25 cellular contexts compared by ENCODE assay signal in genomic region chr11:30830666-30831065, GRCh38.
"Had no signal": no experiment of that assay in that cellular context is flagged by ENCODE, and none has a peak within 500 bp of the region (broad histone marks: within the 10 kb centered on the region; RNA-seq: fewer than 3 reads in every experiment).

No MANE protein-coding gene starts in this region.

- H3K27ac ChIP-seq: brain microvascular endothelial cell, SK-N-MC, WERI-Rb-1 had no signal

- ATAC-seq: activated CD8-positive, alpha-beta memory T cell treated with anti-CD3 and anti-CD28 coated beads, Interleukin-2, amount 10 ng/mL, durations not matched to agents 7 days and 5 days; activated naive CD8-positive, alpha-beta T cell treated with anti-CD3 and anti-CD28 coated beads, Interleukin-2, amount 50 U/mL, for 24 hours; PC-3 had no signal

- DNase-seq: activated CD4-positive, alpha-beta memory T cell treated with anti-CD3 and anti-CD28 coated beads, Interleukin-2, amount 10 ng/mL, durations not matched to agents 7 days and 5 days; activated CD4-positive, alpha-beta T cell treated with anti-CD3 and anti-CD28 coated beads for 1 hour; activated CD4-positive, alpha-beta T cell treated with anti-CD3 and anti-CD28 coated beads for 48 hours; activated CD4-positive, CD25-positive, alpha-beta regulatory T cell; activated CD8-positive, alpha-beta memory T cell treated with anti-CD3 and anti-CD28 coated beads for 24 hours; activated CD8-positive, alpha-beta memory T cell treated with anti-CD3 and anti-CD28 coated beads, Interleukin-2, amount 10 ng/mL, durations not matched to agents 7 days and 5 days; activated CD8-positive, alpha-beta memory T cell treated with anti-CD3 and anti-CD28 coated beads, Interleukin-2, amount 50 U/mL, for 48 hours; activated effector memory CD4-positive, alpha-beta T cell treated with Interleukin-2 at 50 U/mL for 16 hours; activated naive CD4-positive, alpha-beta T cell treated with anti-CD3 and anti-CD28 coated beads, Interleukin-2, amount 10 ng/mL, durations not matched to agents 7 days and 5 days; activated naive CD8-positive, alpha-beta T cell treated with anti-CD3 and anti-CD28 coated beads, Interleukin-2, amount 50 U/mL, for 24 hours; activated T-cell treated with anti-CD3 and anti-CD28 coated beads, Interleukin-2, amount 50 U/mL, for 48 hours; anterior cingulate cortex; brain microvascular endothelial cell; central memory CD4-positive, alpha-beta T cell; NCI-H1105; NCI-H1417 treated with DMSO at 0.1 percent for 48 hours; NCI-H1930; NCI-H2081 treated with DMSO at 0.1 percent for 48 hours; NCI-H345; NCI-H524 treated with DMSO at 0.1 percent for 48 hours; PC-3; Right ventricle myocardium superior; T1000; WERI-Rb-1 had no signal

- H3K27me3 ChIP-seq: brain microvascular endothelial cell had no signal

- H3K4me3 ChIP-seq: SK-N-MC had no signal

- H3K36me3 ChIP-seq: brain microvascular endothelial cell, WERI-Rb-1 had no signal
